ENCODE assay signal across 1 cellular context in the genomic region with DNA sequence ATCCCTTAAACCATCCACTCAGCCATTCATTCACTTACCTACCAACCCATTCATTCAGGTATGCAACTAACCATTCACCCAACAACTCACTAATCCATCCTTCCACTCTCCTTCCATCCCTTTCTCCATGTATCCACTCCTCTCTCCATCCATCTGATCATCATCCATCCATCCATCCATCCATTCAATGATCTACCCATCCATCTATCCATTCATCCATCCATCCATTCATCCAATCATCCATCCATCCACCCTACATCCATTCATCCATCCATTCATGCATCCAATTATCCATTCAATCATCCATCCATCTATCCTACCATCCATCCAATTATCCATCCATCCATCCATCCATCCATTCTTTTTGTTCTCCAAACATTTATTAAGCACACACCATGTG.
TF ChIP-seq lines count a peak whose summit lies in the region.

No MANE protein-coding gene starts in this region.

TF ChIP-seq in HepG2, 621 proteins besides CTCF, POLR2A, EP300 and RAD21 (continued from another document and continues in another):
- TF ChIP-seq, protein P1, sequence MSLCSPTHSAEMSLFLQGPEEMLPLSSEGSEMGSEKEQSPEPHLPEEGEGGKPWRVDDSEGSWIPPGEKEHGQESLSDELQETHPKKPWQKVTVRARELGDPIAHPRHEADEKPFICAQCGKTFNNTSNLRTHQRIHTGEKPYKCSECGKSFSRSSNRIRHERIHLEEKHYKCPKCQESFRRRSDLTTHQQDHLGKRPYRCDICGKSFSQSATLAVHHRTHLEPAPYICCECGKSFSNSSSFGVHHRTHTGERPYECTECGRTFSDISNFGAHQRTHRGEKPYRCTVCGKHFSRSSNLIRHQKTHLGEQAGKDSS (CRISPR knock-in tag; IDR thresholded peaks at IDR 0.05; ENCODE audit: borderline replicate concordance, low read depth), result no peak
- TF ChIP-seq ZNF670 (CRISPR knock-in tag; IDR thresholded peaks at IDR 0.05; ENCODE audit: borderline replicate concordance) (no peak), TAF1 (CRISPR knock-in tag; IDR thresholded peaks at IDR 0.05) (no peak), NFKB2 (CRISPR knock-in tag; IDR thresholded peaks at IDR 0.05; ENCODE audit: borderline replicate concordance) (no peak), SIX4 (CRISPR knock-in tag; IDR thresholded peaks at IDR 0.05) (no peak), SMAD3 (CRISPR knock-in tag; IDR thresholded peaks at IDR 0.05) (no peak), HDAC6 (IDR thresholded peaks at IDR 0.05; ENCODE audit: low read depth, low read length) (no peak), SCMH1 (CRISPR knock-in tag; IDR thresholded peaks at IDR 0.05; ENCODE audit: borderline replicate concordance) (no peak), ZSCAN21 (CRISPR knock-in tag; IDR thresholded peaks at IDR 0.05; ENCODE audit: borderline replicate concordance) (no peak), KLF6 (CRISPR knock-in tag; IDR thresholded peaks at IDR 0.05) (no peak), JUNB (CRISPR knock-in tag; IDR thresholded peaks at IDR 0.05; ENCODE audit: borderline replicate concordance) (peak; percentile 26; the same call in 1 of the 2 replicates), EHMT2 (IDR thresholded peaks at IDR 0.05; ENCODE audit: borderline replicate concordance, low read depth, low read length) (no peak), ZNF570 (CRISPR knock-in tag; IDR thresholded peaks at IDR 0.05; ENCODE audit: borderline replicate concordance) (no peak), KDM6A (CRISPR knock-in tag; IDR thresholded peaks at IDR 0.05; ENCODE audit: low read depth) (no peak), SNAI1 (CRISPR knock-in tag; IDR thresholded peaks at IDR 0.05; ENCODE audit: borderline replicate concordance) (no peak), ZNF747 (CRISPR knock-in tag; IDR thresholded peaks at IDR 0.05; ENCODE audit: borderline replicate concordance) (no peak), ARNT (IDR thresholded peaks at IDR 0.05) (peak; percentile 96; the same call in 1 of the 2 replicates), ZNF430 (CRISPR knock-in tag; IDR thresholded peaks at IDR 0.05) (no peak), MAFK (conservative IDR thresholded peaks at IDR 0.05 in 1 of 2, IDR thresholded peaks at IDR 0.05 in 1 of 2; ENCODE audit: low read length in 2 of 2) (no peak), ZNF629 (CRISPR knock-in tag; conservative IDR thresholded peaks at IDR 0.05) (no peak), SIN3B (IDR thresholded peaks at IDR 0.05; ENCODE audit: low read length) (no peak), SKI (IDR thresholded peaks at IDR 0.05; ENCODE audit: partially characterized antibody) (no peak), GZF1 (CRISPR knock-in tag; IDR thresholded peaks at IDR 0.05) (no peak), NFYC (CRISPR knock-in tag; IDR thresholded peaks at IDR 0.05) (no peak), PRMT3 (CRISPR knock-in tag; IDR thresholded peaks at IDR 0.05; ENCODE audit: borderline replicate concordance, low read depth) (no peak), CREB1 (IDR thresholded peaks at IDR 0.05) (no peak), CREB1 (CRISPR knock-in tag; IDR thresholded peaks at IDR 0.05) (no peak), NKX3-1 (CRISPR knock-in tag; IDR thresholded peaks at IDR 0.05) (no peak), ZKSCAN1 (IDR thresholded peaks at IDR 0.05; ENCODE audit: low read length) (no peak), SP1 (IDR thresholded peaks at IDR 0.05) (peak; percentile 81), SP1 (CRISPR knock-in tag; IDR thresholded peaks at IDR 0.05) (no peak), ATRX (CRISPR knock-in tag; IDR thresholded peaks at IDR 0.05; ENCODE audit: borderline replicate concordance) (no peak)
- TF ChIP-seq, protein P2, sequence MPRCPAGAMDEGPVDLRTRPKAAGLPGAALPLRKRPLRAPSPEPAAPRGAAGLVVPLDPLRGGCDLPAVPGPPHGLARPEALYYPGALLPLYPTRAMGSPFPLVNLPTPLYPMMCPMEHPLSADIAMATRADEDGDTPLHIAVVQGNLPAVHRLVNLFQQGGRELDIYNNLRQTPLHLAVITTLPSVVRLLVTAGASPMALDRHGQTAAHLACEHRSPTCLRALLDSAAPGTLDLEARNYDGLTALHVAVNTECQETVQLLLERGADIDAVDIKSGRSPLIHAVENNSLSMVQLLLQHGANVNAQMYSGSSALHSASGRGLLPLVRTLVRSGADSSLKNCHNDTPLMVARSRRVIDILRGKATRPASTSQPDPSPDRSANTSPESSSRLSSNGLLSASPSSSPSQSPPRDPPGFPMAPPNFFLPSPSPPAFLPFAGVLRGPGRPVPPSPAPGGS (CRISPR knock-in tag; IDR thresholded peaks at IDR 0.05), result no peak
- TF ChIP-seq, protein P3, sequence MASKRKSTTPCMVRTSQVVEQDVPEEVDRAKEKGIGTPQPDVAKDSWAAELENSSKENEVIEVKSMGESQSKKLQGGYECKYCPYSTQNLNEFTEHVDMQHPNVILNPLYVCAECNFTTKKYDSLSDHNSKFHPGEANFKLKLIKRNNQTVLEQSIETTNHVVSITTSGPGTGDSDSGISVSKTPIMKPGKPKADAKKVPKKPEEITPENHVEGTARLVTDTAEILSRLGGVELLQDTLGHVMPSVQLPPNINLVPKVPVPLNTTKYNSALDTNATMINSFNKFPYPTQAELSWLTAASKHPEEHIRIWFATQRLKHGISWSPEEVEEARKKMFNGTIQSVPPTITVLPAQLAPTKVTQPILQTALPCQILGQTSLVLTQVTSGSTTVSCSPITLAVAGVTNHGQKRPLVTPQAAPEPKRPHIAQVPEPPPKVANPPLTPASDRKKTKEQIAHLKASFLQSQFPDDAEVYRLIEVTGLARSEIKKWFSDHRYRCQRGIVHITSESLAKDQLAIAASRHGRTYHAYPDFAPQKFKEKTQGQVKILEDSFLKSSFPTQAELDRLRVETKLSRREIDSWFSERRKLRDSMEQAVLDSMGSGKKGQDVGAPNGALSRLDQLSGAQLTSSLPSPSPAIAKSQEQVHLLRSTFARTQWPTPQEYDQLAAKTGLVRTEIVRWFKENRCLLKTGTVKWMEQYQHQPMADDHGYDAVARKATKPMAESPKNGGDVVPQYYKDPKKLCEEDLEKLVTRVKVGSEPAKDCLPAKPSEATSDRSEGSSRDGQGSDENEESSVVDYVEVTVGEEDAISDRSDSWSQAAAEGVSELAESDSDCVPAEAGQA (IDR thresholded peaks at IDR 0.05; ENCODE audit: low read depth), result no peak
- TF ChIP-seq, protein P3 (CRISPR knock-in tag; IDR thresholded peaks at IDR 0.05; ENCODE audit: borderline replicate concordance), result no peak
- TF ChIP-seq, protein P4, sequence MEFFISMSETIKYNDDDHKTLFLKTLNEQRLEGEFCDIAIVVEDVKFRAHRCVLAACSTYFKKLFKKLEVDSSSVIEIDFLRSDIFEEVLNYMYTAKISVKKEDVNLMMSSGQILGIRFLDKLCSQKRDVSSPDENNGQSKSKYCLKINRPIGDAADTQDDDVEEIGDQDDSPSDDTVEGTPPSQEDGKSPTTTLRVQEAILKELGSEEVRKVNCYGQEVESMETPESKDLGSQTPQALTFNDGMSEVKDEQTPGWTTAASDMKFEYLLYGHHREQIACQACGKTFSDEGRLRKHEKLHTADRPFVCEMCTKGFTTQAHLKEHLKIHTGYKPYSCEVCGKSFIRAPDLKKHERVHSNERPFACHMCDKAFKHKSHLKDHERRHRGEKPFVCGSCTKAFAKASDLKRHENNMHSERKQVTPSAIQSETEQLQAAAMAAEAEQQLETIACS (CRISPR knock-in tag; IDR thresholded peaks at IDR 0.05), result no peak
- TF ChIP-seq, protein P5, sequence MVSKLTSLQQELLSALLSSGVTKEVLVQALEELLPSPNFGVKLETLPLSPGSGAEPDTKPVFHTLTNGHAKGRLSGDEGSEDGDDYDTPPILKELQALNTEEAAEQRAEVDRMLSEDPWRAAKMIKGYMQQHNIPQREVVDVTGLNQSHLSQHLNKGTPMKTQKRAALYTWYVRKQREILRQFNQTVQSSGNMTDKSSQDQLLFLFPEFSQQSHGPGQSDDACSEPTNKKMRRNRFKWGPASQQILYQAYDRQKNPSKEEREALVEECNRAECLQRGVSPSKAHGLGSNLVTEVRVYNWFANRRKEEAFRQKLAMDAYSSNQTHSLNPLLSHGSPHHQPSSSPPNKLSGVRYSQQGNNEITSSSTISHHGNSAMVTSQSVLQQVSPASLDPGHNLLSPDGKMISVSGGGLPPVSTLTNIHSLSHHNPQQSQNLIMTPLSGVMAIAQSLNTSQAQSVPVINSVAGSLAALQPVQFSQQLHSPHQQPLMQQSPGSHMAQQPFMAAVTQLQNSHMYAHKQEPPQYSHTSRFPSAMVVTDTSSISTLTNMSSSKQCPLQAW (CRISPR knock-in tag; IDR thresholded peaks at IDR 0.05), result no peak
- TF ChIP-seq, protein P6, sequence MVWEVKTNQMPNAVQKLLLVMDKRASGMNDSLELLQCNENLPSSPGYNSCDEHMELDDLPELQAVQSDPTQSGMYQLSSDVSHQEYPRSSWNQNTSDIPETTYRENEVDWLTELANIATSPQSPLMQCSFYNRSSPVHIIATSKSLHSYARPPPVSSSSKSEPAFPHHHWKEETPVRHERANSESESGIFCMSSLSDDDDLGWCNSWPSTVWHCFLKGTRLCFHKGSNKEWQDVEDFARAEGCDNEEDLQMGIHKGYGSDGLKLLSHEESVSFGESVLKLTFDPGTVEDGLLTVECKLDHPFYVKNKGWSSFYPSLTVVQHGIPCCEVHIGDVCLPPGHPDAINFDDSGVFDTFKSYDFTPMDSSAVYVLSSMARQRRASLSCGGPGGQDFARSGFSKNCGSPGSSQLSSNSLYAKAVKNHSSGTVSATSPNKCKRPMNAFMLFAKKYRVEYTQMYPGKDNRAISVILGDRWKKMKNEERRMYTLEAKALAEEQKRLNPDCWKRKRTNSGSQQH (CRISPR knock-in tag; IDR thresholded peaks at IDR 0.05; ENCODE audit: low read depth), result no peak
- TF ChIP-seq, protein P7, sequence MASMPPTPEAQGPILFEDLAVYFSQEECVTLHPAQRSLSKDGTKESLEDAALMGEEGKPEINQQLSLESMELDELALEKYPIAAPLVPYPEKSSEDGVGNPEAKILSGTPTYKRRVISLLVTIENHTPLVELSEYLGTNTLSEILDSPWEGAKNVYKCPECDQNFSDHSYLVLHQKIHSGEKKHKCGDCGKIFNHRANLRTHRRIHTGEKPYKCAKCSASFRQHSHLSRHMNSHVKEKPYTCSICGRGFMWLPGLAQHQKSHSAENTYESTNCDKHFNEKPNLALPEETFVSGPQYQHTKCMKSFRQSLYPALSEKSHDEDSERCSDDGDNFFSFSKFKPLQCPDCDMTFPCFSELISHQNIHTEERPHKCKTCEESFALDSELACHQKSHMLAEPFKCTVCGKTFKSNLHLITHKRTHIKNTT (CRISPR knock-in tag; IDR thresholded peaks at IDR 0.05), result no peak
- TF ChIP-seq, protein P8, sequence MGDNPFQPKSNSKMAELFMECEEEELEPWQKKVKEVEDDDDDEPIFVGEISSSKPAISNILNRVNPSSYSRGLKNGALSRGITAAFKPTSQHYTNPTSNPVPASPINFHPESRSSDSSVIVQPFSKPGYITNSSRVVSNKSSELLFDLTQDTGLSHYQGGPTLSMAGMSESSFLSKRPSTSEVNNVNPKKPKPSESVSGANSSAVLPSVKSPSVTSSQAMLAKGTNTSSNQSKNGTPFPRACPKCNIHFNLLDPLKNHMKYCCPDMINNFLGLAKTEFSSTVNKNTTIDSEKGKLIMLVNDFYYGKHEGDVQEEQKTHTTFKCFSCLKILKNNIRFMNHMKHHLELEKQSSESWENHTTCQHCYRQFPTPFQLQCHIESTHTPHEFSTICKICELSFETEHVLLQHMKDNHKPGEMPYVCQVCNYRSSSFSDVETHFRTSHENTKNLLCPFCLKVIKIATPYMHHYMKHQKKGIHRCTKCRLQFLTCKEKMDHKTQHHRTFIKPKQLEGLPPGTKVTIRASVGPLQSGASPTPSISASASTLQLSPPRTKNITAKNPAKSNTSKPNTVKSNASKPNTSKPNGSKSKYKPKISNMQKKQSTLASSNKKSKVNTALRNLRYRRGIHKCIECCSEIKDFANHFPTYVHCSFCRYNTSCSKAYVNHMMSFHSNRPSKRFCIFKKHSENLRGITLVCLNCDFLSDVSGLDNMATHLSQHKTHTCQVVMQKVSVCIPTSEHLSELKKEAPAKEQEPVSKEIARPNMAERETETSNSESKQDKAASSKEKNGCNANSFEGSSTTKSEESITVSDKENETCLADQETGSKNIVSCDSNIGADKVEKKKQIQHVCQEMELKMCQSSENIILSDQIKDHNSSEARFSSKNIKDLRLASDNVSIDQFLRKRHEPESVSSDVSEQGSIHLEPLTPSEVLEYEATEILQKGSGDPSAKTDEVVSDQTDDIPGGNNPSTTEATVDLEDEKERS (CRISPR knock-in tag; IDR thresholded peaks at IDR 0.05), result no peak
- TF ChIP-seq, protein P9, sequence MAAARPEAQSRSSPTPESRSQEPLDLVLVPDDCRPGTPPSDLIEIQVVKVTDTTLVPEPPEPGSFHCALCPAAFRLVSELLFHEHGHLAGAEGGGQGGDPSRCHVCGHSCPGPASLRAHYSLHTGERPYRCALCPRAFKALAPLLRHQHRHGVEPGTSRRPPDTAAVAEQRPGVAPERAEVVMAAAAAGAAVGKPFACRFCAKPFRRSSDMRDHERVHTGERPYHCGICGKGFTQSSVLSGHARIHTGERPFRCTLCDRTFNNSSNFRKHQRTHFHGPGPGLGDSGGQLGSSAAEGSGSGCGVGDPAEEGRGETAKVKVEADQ (CRISPR knock-in tag; IDR thresholded peaks at IDR 0.05; ENCODE audit: borderline replicate concordance), result no peak
- TF ChIP-seq, protein P10, sequence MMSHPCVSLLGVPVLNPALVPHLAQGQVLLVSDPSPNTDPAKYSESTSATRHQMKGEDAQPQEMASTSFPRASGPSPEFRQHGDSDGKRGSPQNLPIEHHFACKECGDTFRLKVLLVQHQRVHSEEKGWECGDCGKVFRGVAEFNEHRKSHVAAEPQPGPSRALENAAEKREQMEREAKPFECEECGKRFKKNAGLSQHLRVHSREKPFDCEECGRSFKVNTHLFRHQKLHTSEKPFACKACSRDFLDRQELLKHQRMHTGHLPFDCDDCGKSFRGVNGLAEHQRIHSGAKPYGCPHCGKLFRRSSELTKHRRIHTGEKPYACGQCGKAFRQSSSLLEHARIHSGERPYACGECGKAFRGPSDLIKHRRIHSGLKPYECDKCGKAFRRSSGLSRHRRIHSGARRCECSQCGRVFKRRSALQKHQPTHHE (CRISPR knock-in tag; IDR thresholded peaks at IDR 0.05; ENCODE audit: borderline replicate concordance), result no peak
